In the genomic region with DNA sequence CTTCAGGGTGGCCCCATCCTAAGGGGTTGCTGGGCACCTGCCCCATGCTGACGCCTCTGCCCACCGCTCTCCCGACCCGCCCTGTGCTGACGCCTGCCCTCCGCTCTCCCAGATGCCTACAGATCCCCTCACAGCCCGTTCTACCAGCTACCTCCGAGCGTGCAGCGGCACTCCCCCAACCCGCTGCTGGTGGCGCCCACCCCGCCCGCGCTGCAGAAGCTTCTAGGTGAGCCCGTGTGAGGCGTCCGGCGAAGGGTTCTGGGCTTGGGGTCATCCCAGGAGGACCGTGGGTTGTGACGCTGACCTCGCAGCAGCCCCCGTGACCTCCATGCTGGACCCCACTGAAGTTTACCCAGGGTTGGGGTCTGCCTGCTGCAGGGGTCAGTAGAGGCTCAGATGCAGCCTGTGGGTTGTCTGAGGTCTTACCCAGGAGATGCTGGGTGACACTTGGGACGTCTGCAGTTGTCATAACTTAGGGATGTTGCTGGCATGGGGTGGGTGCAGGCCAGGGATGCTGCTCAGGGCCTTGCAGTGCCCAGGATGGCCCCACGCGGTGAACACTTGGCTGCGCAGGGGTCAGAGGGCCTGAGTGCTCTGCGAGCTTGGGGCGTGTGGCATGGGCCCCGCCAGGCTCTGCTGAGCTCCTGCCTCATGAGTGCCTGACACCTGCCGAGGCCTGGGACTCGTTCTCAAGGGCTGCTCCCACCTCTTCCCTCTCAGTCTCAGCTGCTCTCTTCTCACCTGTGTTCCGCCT, we compare ENCODE assay signal across 17 cellular contexts. TPM values are rescaled to one million over a fixed set of nuclear protein-coding genes. Genes with fewer than 3 reads are reported as not detected.
DNase-seq lines count a peak whose midpoint lies in the region; ATAC-seq, FAIRE-seq and TF ChIP-seq lines count a peak whose summit lies in the region.
"Had no signal": no experiment of that assay in that cellular context is flagged by ENCODE, and none has a peak within 500 bp of the region (broad histone marks: within the 10 kb centered on the region; RNA-seq: fewer than 3 reads in every experiment).

No MANE protein-coding gene starts in this region.

- no peak for TF ChIP-seq RAD21 in H1 (IDR thresholded peaks at IDR 0.05 in 1 of 2, conservative IDR thresholded peaks at IDR 0.05 in 1 of 2; ENCODE audit: low read depth in 2 of 2, low read length in 2 of 2)

- no peak overlapping the region for H3K4me3 ChIP-seq in H1 (ENCODE audit: extremely low read depth in 1 of 4, insufficient read depth in 2 of 4, low read depth in 3 of 4, low read length in 4 of 4)
- H3K4me3 ChIP-seq: MG63 had no signal

- H3K36me3 Mint-ChIP-seq in WTC11 (peaks cover 34% of the 10 kb centered on the region), chondrocyte (ENCODE audit: low read depth) (peaks cover 17% of the 10 kb centered on the region)
- H3K36me3 Mint-ChIP-seq in stimulated activated effector memory CD8-positive, alpha-beta T cell treated with anti-CD3 and anti-CD28 coated beads, Interleukin-12 subunit alpha, Interleukin-12 subunit beta, amount 100 ng/mL, for 72 hours = peaks cover 96% of the 10 kb centered on the region

- no peak overlapping the region for H3K9ac ChIP-seq in H1 (replicated peaks in 1 of 4; ENCODE audit: extremely low read depth in 1 of 4, low read depth in 3 of 4, low read length in 3 of 4)

- H3K27me3 ChIP-seq in H1 (replicated peaks in 1 of 4; ENCODE audit: control insufficient read depth in 3 of 4, extremely low read depth in 1 of 4, insufficient read depth in 3 of 4, low read length in 3 of 4) = no peaks in the 10 kb centered on the region
- H3K27me3 ChIP-seq: MG63 had no signal

- no peaks in the 10 kb centered on the region; the same call in 1 of the 2 replicates for H3K79me1 ChIP-seq in H1 (ENCODE audit: low read depth, low read length)

- H3K27ac ChIP-seq in H1 (ENCODE audit: low read depth, low read length) = no peak overlapping the region; the same call in 1 of the 2 replicates

- no peaks in the 10 kb centered on the region for H3K9me3 ChIP-seq in H1 (ENCODE audit: insufficient read depth in 2 of 2, low read depth in 1 of 2, low read length in 1 of 2)
- H3K9me3 ChIP-seq: MG63 had no signal

- no peak overlapping the region for H2AK5ac ChIP-seq in H1 (ENCODE audit: low read depth, low read length)

- no peak overlapping the region for H2BK20ac ChIP-seq in H1 (ENCODE audit: low read length)

- H3K4me1 Mint-ChIP-seq in WTC11 (no peaks in the 10 kb centered on the region), chondrocyte (ENCODE audit: low read depth) (peaks cover 12% of the 10 kb centered on the region)
- peaks cover 10% of the 10 kb centered on the region for H3K4me1 Mint-ChIP-seq in stimulated activated effector memory CD8-positive, alpha-beta T cell treated with anti-CD3 and anti-CD28 coated beads, Interleukin-12 subunit alpha, Interleukin-12 subunit beta, amount 100 ng/mL, for 72 hours

- H3K27ac Mint-ChIP-seq in WTC11 = peak overlapping the region; percentile 84; the same call in 1 of the 2 replicates
- peak overlapping the region; percentile 80 for H3K27ac Mint-ChIP-seq in stimulated activated effector memory CD8-positive, alpha-beta T cell treated with anti-CD3 and anti-CD28 coated beads, Interleukin-12 subunit alpha, Interleukin-12 subunit beta, amount 100 ng/mL, for 72 hours
- H3K27ac Mint-ChIP-seq in chondrocyte (ENCODE audit: unreplicated experiment) = no peak overlapping the region
- H3K27ac Mint-ChIP-seq: B cell; CD4-positive, alpha-beta T cell had no signal

- TF ChIP-seq EP300 in H1 (IDR thresholded peaks at IDR 0.05; ENCODE audit: borderline replicate concordance in 1 of 2, low read depth in 2 of 2, low read length in 2 of 2) = no peak

- H4K5ac ChIP-seq in H1 (ENCODE audit: insufficient read length, low read depth, low read length) = no peak overlapping the region

- H3K4me1 ChIP-seq in H1 (replicated peaks in 1 of 4; ENCODE audit: control insufficient read depth in 3 of 4, insufficient read depth in 4 of 4, low read length in 3 of 4) = no peaks in the 10 kb centered on the region

- TF ChIP-seq CTCF in WTC11 (IDR thresholded peaks at IDR 0.05) (no peak), H1 (IDR thresholded peaks at IDR 0.05; ENCODE audit: control extremely low read depth in 1 of 3, insufficient read depth in 1 of 3, low read depth in 1 of 3, low read length in 3 of 3) (no peak), chondrocyte (IDR thresholded peaks at IDR 0.05) (no peak)

- TF ChIP-seq POLR2A in H1 (IDR thresholded peaks at IDR 0.05; ENCODE audit: control extremely low read depth in 1 of 2, low read depth in 2 of 2, low read length in 2 of 2) = no peak

- CTCF ChIA-PET in WTC11 (lab: Charles Lee) = interaction anchor here (1.4 to 1.8 kb wide), 2 partner anchors 12 to 55 kb away, joined by 4 to 7 read pairs; no protein-coding TSS in a partner anchor
- CTCF ChIA-PET in H1 (lab: Charles Lee; ENCODE audit: partially characterized antibody) = interaction anchor here (0.5 to 8.1 kb wide), 6 partner anchors 9 to 374 kb away, joined by 3 to 50 read pairs (median 4); no protein-coding TSS in a partner anchor

- WGBS in H1 (ENCODE audit: extremely low coverage in 1 of 2, insufficient coverage in 1 of 2, insufficient read length in 1 of 2, insufficient replicate concordance in 2 of 2, low coverage in 1 of 2, low lambda C conversion rate in 2 of 2, missing lambda C conversion rate in 1 of 2), 2 experiments = 94% methylated on average over 26 of the region's 33 CpGs; no CpG with 5 or more reads in 1 of the 2 experiments

- no peak overlapping the region for H3K23ac ChIP-seq in H1 (ENCODE audit: insufficient read length)

- H3K4me3 Mint-ChIP-seq in WTC11 = no peak overlapping the region
- H3K4me3 Mint-ChIP-seq in stimulated activated effector memory CD8-positive, alpha-beta T cell treated with anti-CD3 and anti-CD28 coated beads, Interleukin-12 subunit alpha, Interleukin-12 subunit beta, amount 100 ng/mL, for 72 hours = no peak overlapping the region
- H3K4me3 Mint-ChIP-seq in chondrocyte (ENCODE audit: unreplicated experiment) = no peak overlapping the region
- H3K4me3 Mint-ChIP-seq: B cell; CD4-positive, alpha-beta T cell had no signal

- no peak overlapping the region for H4K8ac ChIP-seq in H1 (ENCODE audit: extremely low read depth, insufficient read depth, low read length)

- H3K36me3 ChIP-seq in H1 (ENCODE audit: control insufficient read depth in 2 of 4, insufficient read depth in 4 of 4, low read length in 3 of 4) = peaks cover 9 to 40% (median 28%) of the 10 kb centered on the region in 4 experiments; a peak in 6 of 8 replicates

- H3K9me3 Mint-ChIP-seq in WTC11 (no peaks in the 10 kb centered on the region), chondrocyte (ENCODE audit: low read depth) (no peaks in the 10 kb centered on the region)
- no peaks in the 10 kb centered on the region for H3K9me3 Mint-ChIP-seq in stimulated activated effector memory CD8-positive, alpha-beta T cell treated with anti-CD3 and anti-CD28 coated beads, Interleukin-12 subunit alpha, Interleukin-12 subunit beta, amount 100 ng/mL, for 72 hours
- H3K9me3 Mint-ChIP-seq: CD4-positive, alpha-beta T cell had no signal

- H2BK120ac ChIP-seq in H1 (replicated peaks; ENCODE audit: low read depth, low read length) = no peak overlapping the region

- H3K23me2 ChIP-seq in H1 (ENCODE audit: low read depth, low read length) = no peaks in the 10 kb centered on the region

- peaks cover 0 to 16% of the 10 kb centered on the region in 2 experiments for H4K20me1 ChIP-seq in H1 (replicated peaks in 1 of 2; ENCODE audit: control insufficient read depth in 1 of 2, insufficient read depth in 2 of 2, low read length in 2 of 2)

- H2BK5ac ChIP-seq in H1 (ENCODE audit: low read depth, low read length) = peak overlapping the region; percentile 60; the same call in 1 of the 2 replicates

- H3K56ac ChIP-seq in H1 (replicated peaks; ENCODE audit: insufficient read length, low read depth, low read length) = no peak overlapping the region

- POLR2A ChIA-PET in WTC11 (lab: Charles Lee) (no interaction called here), H1 (lab: Charles Lee; ENCODE audit: partially characterized antibody) (interaction anchor here (1.1 kb wide), 1 partner anchor 27 kb away, joined by 5 read pairs; no protein-coding TSS in a partner anchor)

- no peaks in the 10 kb centered on the region for H3K79me2 ChIP-seq in H1 (ENCODE audit: control insufficient read depth in 1 of 2, insufficient read depth in 2 of 2, low read length in 2 of 2)

- no peak overlapping the region for H2AFZ ChIP-seq in H1 (ENCODE audit: low read length)

- H2BK15ac ChIP-seq in H1 (ENCODE audit: low read length) = no peak overlapping the region

- no peak overlapping the region for H3K4me2 ChIP-seq in H1 (ENCODE audit: insufficient read depth in 1 of 2, low read depth in 2 of 2, low read length in 2 of 2)

- DNase-seq in WTC11 (ENCODE audit: low spot score) = no peak
- DNase-seq in H1 (ENCODE audit: low read depth in 1 of 2, low spot score in 2 of 2) = no peak
- no peak for DNase-seq in stimulated activated effector memory CD8-positive, alpha-beta T cell treated with anti-CD3 and anti-CD28 coated beads, Interleukin-12 subunit alpha, Interleukin-12 subunit beta, amount 100 ng/mL, for 72 hours (ENCODE audit: low spot score in 2 of 2)
- DNase-seq in NCI-H510A treated with DMSO at 0.1 percent for 48 hours (lab: John Stamatoyannopoulos, UW) = no peak
- DNase-seq in chondrocyte (ENCODE audit: low spot score) = no peak
- DNase-seq: CD4-positive, alpha-beta T cell; DMS53; Karpas-422; MG63; NCI-H1092; NCI-H146; NCI-H2081; NCI-H2227 treated with DMSO at 0.1 percent for 48 hours; NCI-H524 treated with DMSO at 0.1 percent for 48 hours had no signal

- no peak for FAIRE-seq in H1 (lab: Jason Lieb, UNC)
- FAIRE-seq: H54 had no signal

- no peak for ATAC-seq in WTC11
- ATAC-seq in stimulated activated effector memory CD8-positive, alpha-beta T cell treated with anti-CD3 and anti-CD28 coated beads, Interleukin-12 subunit alpha, Interleukin-12 subunit beta, amount 100 ng/mL, for 72 hours = no peak

- no peak overlapping the region for H3K14ac ChIP-seq in H1 (ENCODE audit: insufficient read length)

- H3K18ac ChIP-seq in H1 (ENCODE audit: extremely low read depth, low read length) = no peak overlapping the region

- H3K4ac ChIP-seq in H1 (replicated peaks; ENCODE audit: insufficient read length, low read depth, low read length) = no peak overlapping the region

- no peak overlapping the region for H2BK12ac ChIP-seq in H1 (ENCODE audit: low read depth, low read length)

- H4K91ac ChIP-seq in H1 (replicated peaks; ENCODE audit: insufficient read length, low read length) = no peak overlapping the region

- H3K27me3 Mint-ChIP-seq in WTC11 (ENCODE audit: low read depth) (no peaks in the 10 kb centered on the region), chondrocyte (ENCODE audit: low read depth) (no peaks in the 10 kb centered on the region)
- H3K27me3 Mint-ChIP-seq: B cell; CD4-positive, alpha-beta T cell had no signal

RNA-seq across cellular contexts. Expression of a gene that starts 25.0 kb away (rescaled TPM):
- total RNA-seq in WTC11 (2021) (164 to 189 TPM (median 167 TPM) in 3 replicates), chondrocyte (36.6 to 45.4 TPM (median 42.4 TPM) in 3 replicates)
- 135 TPM in 2 replicates for total RNA-seq in H1 (2021; fragmentation: NEBNext Ultra II Directional; extraction: Animal tissue kit (Norgen Biotek cat#: 25700))
- polyA plus RNA-seq in H1 (2011; rRNA removed) = 187 and 235 TPM in 2 replicates
- 217 TPM for polyA plus RNA-seq in H1 (2011; cell fraction: cytosol; rRNA removed)
- polyA plus RNA-seq in H1 (2011; cell fraction: nucleus; rRNA removed) = 175 TPM
- polyA plus RNA-seq in H1 (2012, experiment 1 of 2) = 118 to 165 TPM (median 146 TPM) in 4 replicates
- 185 TPM for polyA plus RNA-seq in H1 (2012, experiment 2 of 2)
- polyA plus RNA-seq in H1 (2013, experiment 1 of 2) = 108 TPM
- polyA plus RNA-seq in H1 (2013, experiment 2 of 2) = 117 TPM
- 29.0 and 35.2 TPM in 2 replicates for polyA minus RNA-seq in H1 (2011; rRNA and poly(A)+ RNA removed)
- 43.3 TPM for polyA minus RNA-seq in H1 (2011; cell fraction: cytosol; rRNA and poly(A)+ RNA removed)
- polyA minus RNA-seq in H1 (2011; cell fraction: nucleus; rRNA and poly(A)+ RNA removed) = 40.6 TPM

RNA-seq across cellular contexts. Expression of a gene that starts 25.5 kb away (rescaled TPM):
- 167 to 184 TPM (median 169 TPM) in 3 replicates for total RNA-seq in WTC11 (2021)
- total RNA-seq in H1 (2021; fragmentation: NEBNext Ultra II Directional; extraction: Animal tissue kit (Norgen Biotek cat#: 25700)) = 142 and 146 TPM in 2 replicates
- polyA plus RNA-seq in H1 (2011; rRNA removed) = 15.3 and 31.2 TPM in 2 replicates
- 22.1 TPM for polyA plus RNA-seq in H1 (2011; cell fraction: cytosol; rRNA removed)
- 171 TPM for polyA plus RNA-seq in H1 (2011; cell fraction: nucleus; rRNA removed)
- polyA plus RNA-seq in H1 (2012, experiment 1 of 2) = 97.0 to 157 TPM (median 147 TPM) in 4 replicates
- 117 TPM for polyA plus RNA-seq in H1 (2012, experiment 2 of 2)
- 109 TPM for polyA plus RNA-seq in H1 (2013, experiment 1 of 2)
- polyA plus RNA-seq in H1 (2013, experiment 2 of 2) = 101 TPM
- polyA minus RNA-seq in H1 (2011; rRNA and poly(A)+ RNA removed) = 18.4 and 22.8 TPM in 2 replicates
- 64.4 TPM for polyA minus RNA-seq in H1 (2011; cell fraction: cytosol; rRNA and poly(A)+ RNA removed)
- polyA minus RNA-seq in H1 (2011; cell fraction: nucleus; rRNA and poly(A)+ RNA removed) = 112 TPM
- total RNA-seq in chondrocyte = 71.2 to 81.5 TPM (median 74.9 TPM) in 3 replicates

RNA-seq across cellular contexts. Expression of a gene that starts 38.0 kb away (rescaled TPM):
- total RNA-seq in WTC11 (2021) (4.7 to 11.2 TPM (median 5.2 TPM) in 3 replicates), chondrocyte (10.2 to 18.8 TPM (median 10.8 TPM) in 3 replicates)
- 13.0 and 15.4 TPM in 2 replicates for total RNA-seq in H1 (2021; fragmentation: NEBNext Ultra II Directional; extraction: Animal tissue kit (Norgen Biotek cat#: 25700))
- 10.5 and 19.3 TPM in 2 replicates for polyA plus RNA-seq in H1 (2011; rRNA removed)
- polyA plus RNA-seq in H1 (2011; cell fraction: cytosol; rRNA removed) = 10.1 TPM
- 104 TPM for polyA plus RNA-seq in H1 (2011; cell fraction: nucleus; rRNA removed)
- polyA plus RNA-seq in H1 (2012, experiment 1 of 2) = 12.7 to 23.7 TPM (median 18.4 TPM) in 4 replicates
- polyA plus RNA-seq in H1 (2012, experiment 2 of 2) = 9.0 TPM
- polyA plus RNA-seq in H1 (2013, experiment 1 of 2) = 6.7 TPM
- polyA plus RNA-seq in H1 (2013, experiment 2 of 2) = 5.6 TPM
- polyA minus RNA-seq in H1 (2011; rRNA and poly(A)+ RNA removed) = 0.46 and 0.63 TPM in 2 replicates
- 3.1 TPM for polyA minus RNA-seq in H1 (2011; cell fraction: cytosol; rRNA and poly(A)+ RNA removed)
- 13.1 TPM for polyA minus RNA-seq in H1 (2011; cell fraction: nucleus; rRNA and poly(A)+ RNA removed)
- polyA plus RNA-seq: AG04450 had no signal

RNA-seq across cellular contexts. Expression of a gene that starts 45.1 kb away (rescaled TPM):
- 0.33 to 1.4 TPM (median 0.73 TPM) in 3 replicates for total RNA-seq in WTC11 (2021)
- total RNA-seq in H1 (2021; fragmentation: NEBNext Ultra II Directional; extraction: Animal tissue kit (Norgen Biotek cat#: 25700)) = 0.56 and 1.7 TPM in 2 replicates
- polyA plus RNA-seq in H1 (2011; rRNA removed) = 0.24 and 0.53 TPM in 2 replicates
- 0.41 TPM for polyA plus RNA-seq in H1 (2011; cell fraction: cytosol; rRNA removed)
- polyA plus RNA-seq in H1 (2011; cell fraction: nucleus; rRNA removed) = 0.10 TPM
- polyA plus RNA-seq in H1 (2012, experiment 1 of 2) = 0.40 to 2.0 TPM (median 1.1 TPM) in 3 of 4 replicates, not detected in the other
- polyA plus RNA-seq in H1 (2012, experiment 2 of 2) = not detected
- polyA plus RNA-seq in H1 (2013, experiment 1 of 2) = 0.83 TPM
- polyA plus RNA-seq in H1 (2013, experiment 2 of 2) = 0.96 TPM
- polyA minus RNA-seq in H1 (2011; rRNA and poly(A)+ RNA removed) = not detected in 2 replicates
- polyA minus RNA-seq in H1 (2011; cell fraction: cytosol; rRNA and poly(A)+ RNA removed) = not detected
- not detected for polyA minus RNA-seq in H1 (2011; cell fraction: nucleus; rRNA and poly(A)+ RNA removed)
- 0.42 to 0.51 TPM in 2 of 3 replicates, not detected in the other for total RNA-seq in chondrocyte
- polyA plus RNA-seq: AG04450 had no signal

RNA-seq across cellular contexts. Expression of a gene that starts 47.4 kb away (rescaled TPM):
- total RNA-seq in WTC11 (2021) (99.2 to 111 TPM (median 103 TPM) in 3 replicates), chondrocyte (24.0 to 26.2 TPM (median 24.9 TPM) in 3 replicates)
- total RNA-seq in H1 (2021; fragmentation: NEBNext Ultra II Directional; extraction: Animal tissue kit (Norgen Biotek cat#: 25700)) = 74.8 and 76.3 TPM in 2 replicates
- 17.5 and 39.8 TPM in 2 replicates for polyA plus RNA-seq in H1 (2011; rRNA removed)
- 28.6 TPM for polyA plus RNA-seq in H1 (2011; cell fraction: cytosol; rRNA removed)
- 232 TPM for polyA plus RNA-seq in H1 (2011; cell fraction: nucleus; rRNA removed)
- polyA plus RNA-seq in H1 (2012, experiment 1 of 2) = 37.0 to 51.6 TPM (median 48.5 TPM) in 4 replicates
- polyA plus RNA-seq in H1 (2012, experiment 2 of 2) = 26.6 TPM
- 36.4 TPM for polyA plus RNA-seq in H1 (2013, experiment 1 of 2)
- 32.3 TPM for polyA plus RNA-seq in H1 (2013, experiment 2 of 2)
- 16.0 and 21.9 TPM in 2 replicates for polyA minus RNA-seq in H1 (2011; rRNA and poly(A)+ RNA removed)
- 24.8 TPM for polyA minus RNA-seq in H1 (2011; cell fraction: cytosol; rRNA and poly(A)+ RNA removed)
- 49.1 TPM for polyA minus RNA-seq in H1 (2011; cell fraction: nucleus; rRNA and poly(A)+ RNA removed)
